25 cellular contexts compared by ENCODE assay signal in the genomic region with DNA sequence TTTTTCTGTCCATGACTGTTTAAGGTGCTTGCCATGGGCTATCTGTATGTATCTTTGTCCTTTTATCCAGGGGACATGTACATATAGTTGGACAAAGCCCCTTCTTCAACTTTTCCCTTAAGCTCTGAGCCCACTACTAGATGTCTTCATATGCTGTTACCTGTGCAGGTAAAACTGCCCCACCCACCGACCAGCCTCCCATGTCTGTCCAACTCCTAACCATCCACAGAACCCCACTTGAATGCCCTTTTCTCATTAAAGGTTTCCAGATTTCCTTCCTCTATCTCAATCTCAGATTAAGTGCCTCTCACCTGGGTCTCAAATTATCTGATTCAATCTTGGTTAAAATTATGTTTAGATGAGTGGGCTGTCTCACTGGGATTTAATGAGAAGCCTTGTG.
"Had no signal": no experiment of that assay in that cellular context is flagged by ENCODE, and none has a peak within 500 bp of the region (broad histone marks: within the 10 kb centered on the region; RNA-seq: fewer than 3 reads in every experiment).

No MANE protein-coding gene starts in this region.

- H2AFZ ChIP-seq: hepatocyte had no signal

- H3K4me2 ChIP-seq: hepatocyte had no signal

- H3K79me2 ChIP-seq: hepatocyte had no signal

- H3K4me1 ChIP-seq: colonic mucosa, esophagus muscularis mucosa, esophagus squamous epithelium, foreskin keratinocyte, gastrocnemius medialis, gastroesophageal sphincter, heart left ventricle, heart right ventricle had no signal

- ATAC-seq: effector memory CD8-positive, alpha-beta T cell; esophagus mucosa; foreskin keratinocyte; gastrocnemius medialis; gastroesophageal sphincter; heart left ventricle; heart right ventricle had no signal

- H3K9me3 ChIP-seq: colonic mucosa, esophagus muscularis mucosa, esophagus squamous epithelium, gastrocnemius medialis, gastroesophageal sphincter, heart left ventricle, heart right ventricle had no signal

- H3K27ac ChIP-seq: colonic mucosa, coronary artery, dorsolateral prefrontal cortex, epithelial cell of prostate, esophagus muscularis mucosa, esophagus squamous epithelium, foreskin keratinocyte, gastrocnemius medialis, gastroesophageal sphincter, heart left ventricle, heart right ventricle, hepatocyte had no signal

- H3K36me3 ChIP-seq: colonic mucosa, esophagus muscularis mucosa, esophagus squamous epithelium, gastrocnemius medialis, gastroesophageal sphincter, heart left ventricle, heart right ventricle had no signal

- H3K4me3 ChIP-seq: colonic mucosa, coronary artery, dorsolateral prefrontal cortex, esophagus muscularis mucosa, esophagus squamous epithelium, gastrocnemius medialis, gastroesophageal sphincter, heart left ventricle, heart right ventricle, hepatocyte had no signal

- H3K27me3 ChIP-seq: colonic mucosa, dorsolateral prefrontal cortex, esophagus muscularis mucosa, esophagus squamous epithelium, foreskin keratinocyte, gastroesophageal sphincter, hepatocyte had no signal

- DNase-seq: colonic mucosa; cortex of kidney; dermis blood vessel endothelial cell; dorsolateral prefrontal cortex; effector CD4-positive, alpha-beta T cell; effector CD8-positive, alpha-beta T cell; effector memory CD4-positive, alpha-beta T cell; effector memory CD8-positive, alpha-beta T cell; endodermal cell; erythroblast; esophagus squamous epithelium; foreskin fibroblast; foreskin keratinocyte; foreskin melanocyte; gastrocnemius medialis; glutamatergic neuron; head of caudate nucleus; heart left ventricle; heart right ventricle had no signal
